In the genomic region with DNA sequence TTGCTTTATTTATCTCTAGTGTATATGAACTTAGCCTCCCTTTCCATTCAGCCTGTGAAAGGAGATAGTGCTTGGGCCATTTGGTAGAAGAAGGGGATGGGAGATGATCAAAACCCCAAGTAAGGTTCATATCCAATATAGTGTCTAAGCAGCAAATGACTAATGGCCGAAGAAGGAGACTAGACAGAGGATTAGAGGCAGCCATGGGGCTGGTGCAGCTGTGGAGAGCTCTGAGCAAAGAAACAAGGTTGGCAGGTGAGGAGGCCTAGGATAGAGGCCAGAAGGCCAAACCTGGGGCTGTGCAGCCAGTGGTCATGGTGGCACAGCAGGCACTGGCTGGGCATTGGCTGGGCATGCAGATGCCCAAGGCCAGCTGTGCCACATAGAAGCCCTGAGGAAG, we compare ENCODE assay signal across 14 cellular contexts. TPM values are rescaled to one million over a fixed set of nuclear protein-coding genes. Genes with fewer than 3 reads are reported as not detected.
DNase-seq lines count a peak whose midpoint lies in the region; ATAC-seq and TF ChIP-seq lines count a peak whose summit lies in the region.
"Had no signal": no experiment of that assay in that cellular context is flagged by ENCODE, and none has a peak within 500 bp of the region (broad histone marks: within the 10 kb centered on the region; RNA-seq: fewer than 3 reads in every experiment).

No MANE protein-coding gene starts in this region.

- 20 to 38% methylated on average over 1 of the region's 1 CpG for whole genome bisulfite sequencing in mesodermal cell (ENCODE audit: insufficient coverage in 2 of 2), 2 experiments
- 38 to 93% (median 47%) methylated on average over 1 of the region's 1 CpG for WGBS in spleen, 5 donors

- H3K27ac ChIP-seq in mesodermal cell (ENCODE audit: low read depth, low read length, severe bottlenecking) (peak overlapping the region; percentile 81), spleen (peak overlapping the region in 5 of 8 donors; percentile 71 to 93 (median 84))
- H3K27ac ChIP-seq: 22Rv1 had no signal

- peaks cover 3% of the 10 kb centered on the region for H3K36me3 Mint-ChIP-seq in activated naive CD8-positive, alpha-beta T cell treated with anti-CD3 and anti-CD28 coated beads, Interleukin-2, amount 10 ng/mL, durations not matched to agents 7 days and 5 days

- no peak overlapping the region for H3K4me3 ChIP-seq in mesodermal cell (ENCODE audit: extremely low read depth, insufficient read depth, low read length, poor library complexity, severe bottlenecking)
- H3K4me3 ChIP-seq in spleen = no peak overlapping the region
- H3K4me3 ChIP-seq: right atrium auricular region had no signal

- H3K36me3 ChIP-seq in mesodermal cell (ENCODE audit: control insufficient read depth, insufficient read depth, low read length) (no peaks in the 10 kb centered on the region), spleen (no peaks in the 10 kb centered on the region)
- H3K36me3 ChIP-seq: right atrium auricular region had no signal

- H3K27me3 ChIP-seq in spleen (replicated peaks in 1 of 7) = no peaks in the 10 kb centered on the region
- H3K27me3 ChIP-seq: right atrium auricular region had no signal

- peaks cover 33% of the 10 kb centered on the region for H3K4me1 Mint-ChIP-seq in activated naive CD8-positive, alpha-beta T cell treated with anti-CD3 and anti-CD28 coated beads, Interleukin-2, amount 10 ng/mL, durations not matched to agents 7 days and 5 days
- H3K4me1 Mint-ChIP-seq: activated CD4-positive, alpha-beta memory T cell treated with anti-CD3 and anti-CD28 coated beads, Interleukin-2, amount 10 ng/mL, durations not matched to agents 7 days and 5 days had no signal

- DNase-seq in DMS53 (lab: John Stamatoyannopoulos, UW) (peak; percentile 21), DMS53 treated with DMSO at 0.1 percent for 48 hours (lab: John Stamatoyannopoulos, UW; ENCODE audit: unreplicated experiment) (no peak), spleen (peak; percentile 41), NCI-H187 treated with DMSO at 0.1 percent for 48 hours (lab: John Stamatoyannopoulos, UW) (no peak), GM13976 (ENCODE audit: low spot score) (no peak)
- DNase-seq in activated naive CD8-positive, alpha-beta T cell treated with anti-CD3 and anti-CD28 coated beads, Interleukin-2, amount 10 ng/mL, durations not matched to agents 7 days and 5 days = no peak
- DNase-seq: activated CD4-positive, alpha-beta memory T cell treated with anti-CD3 and anti-CD28 coated beads, Interleukin-2, amount 10 ng/mL, durations not matched to agents 7 days and 5 days; stimulated activated CD4-positive, alpha-beta T cell treated with anti-CD3 and anti-CD28 coated beads, Interleukin-4, amount 100 ng/mL, for 4 hours had no signal

- intact Hi-C loops in spleen (cut with DNase I; ENCODE audit: low total_unique reads) = no loop called here

- TF ChIP-seq POLR2A in spleen (IDR thresholded peaks at IDR 0.05) = no peak

- in situ Hi-C loops in GM13976 (cut with MboI; ENCODE audit: low sequenced_read_pairs, unreplicated experiment) = no loop called here

- H3K9me3 ChIP-seq in mesodermal cell (ENCODE audit: control insufficient read depth, low read length) = no peaks in the 10 kb centered on the region
- H3K9me3 ChIP-seq in spleen = no peaks in the 10 kb centered on the region
- H3K9me3 ChIP-seq: right atrium auricular region had no signal

- H3K27ac Mint-ChIP-seq in activated naive CD8-positive, alpha-beta T cell treated with anti-CD3 and anti-CD28 coated beads, Interleukin-2, amount 10 ng/mL, durations not matched to agents 7 days and 5 days = peak overlapping the region; percentile 86
- H3K27ac Mint-ChIP-seq: activated CD4-positive, alpha-beta memory T cell treated with anti-CD3 and anti-CD28 coated beads, Interleukin-2, amount 10 ng/mL, durations not matched to agents 7 days and 5 days had no signal

- no peaks in the 10 kb centered on the region for H3K27me3 Mint-ChIP-seq in activated naive CD8-positive, alpha-beta T cell treated with anti-CD3 and anti-CD28 coated beads, Interleukin-2, amount 10 ng/mL, durations not matched to agents 7 days and 5 days
- H3K27me3 Mint-ChIP-seq: activated CD4-positive, alpha-beta memory T cell treated with anti-CD3 and anti-CD28 coated beads, Interleukin-2, amount 10 ng/mL, durations not matched to agents 7 days and 5 days had no signal

- no peaks in the 10 kb centered on the region for H3K9me3 Mint-ChIP-seq in activated naive CD8-positive, alpha-beta T cell treated with anti-CD3 and anti-CD28 coated beads, Interleukin-2, amount 10 ng/mL, durations not matched to agents 7 days and 5 days
- H3K9me3 Mint-ChIP-seq: activated CD4-positive, alpha-beta memory T cell treated with anti-CD3 and anti-CD28 coated beads, Interleukin-2, amount 10 ng/mL, durations not matched to agents 7 days and 5 days had no signal

- no peak for ATAC-seq in activated naive CD8-positive, alpha-beta T cell treated with anti-CD3 and anti-CD28 coated beads, Interleukin-2, amount 10 ng/mL, durations not matched to agents 7 days and 5 days (ENCODE audit: low read depth)
- no peak for ATAC-seq in HG02588 (IDR thresholded peaks at IDR 0.05; ENCODE audit: unreplicated experiment)

- peaks cover 90% of the 10 kb centered on the region for H3K4me1 ChIP-seq in mesodermal cell (ENCODE audit: control insufficient read depth, insufficient read depth, low read length, poor library complexity, severe bottlenecking)
- H3K4me1 ChIP-seq in spleen = peaks cover 7 to 66% (median 31%) of the 10 kb centered on the region in 6 donors

- POLR2A ChIA-PET in activated naive CD8-positive, alpha-beta T cell treated with anti-CD3 and anti-CD28 coated beads, Interleukin-2, amount 10 ng/mL, durations not matched to agents 7 days and 5 days (lab: Charles Lee) = interaction anchor here (0.7 to 1.2 kb wide), 2 partner anchors 107 to 236 kb away, joined by 3 read pairs; no protein-coding TSS in a partner anchor

- TF ChIP-seq CTCF in spleen (IDR thresholded peaks at IDR 0.05 in 8 of 11, conservative IDR thresholded peaks at IDR 0.05 in 3 of 11) (no peak), GM13976 (IDR thresholded peaks at IDR 0.05; ENCODE audit: borderline replicate concordance, control extremely low read depth, extremely low read depth, insufficient read depth, missing control alignments) (no peak)

- H3K4me3 Mint-ChIP-seq in activated naive CD8-positive, alpha-beta T cell treated with anti-CD3 and anti-CD28 coated beads, Interleukin-2, amount 10 ng/mL, durations not matched to agents 7 days and 5 days = no peak overlapping the region
- H3K4me3 Mint-ChIP-seq: activated CD4-positive, alpha-beta memory T cell treated with anti-CD3 and anti-CD28 coated beads, Interleukin-2, amount 10 ng/mL, durations not matched to agents 7 days and 5 days had no signal

RNA-seq across cellular contexts. Expression of a gene that starts 10.5 kb away (rescaled TPM):
- total RNA-seq in activated naive CD8-positive, alpha-beta T cell treated with anti-CD3 and anti-CD28 coated beads, Interleukin-2, amount 10 ng/mL, durations not matched to agents 7 days and 5 days = not detected
- polyA plus RNA-seq in mesodermal cell (2013, experiment 1 of 2) = 1.00 TPM
- polyA plus RNA-seq in mesodermal cell (2013, experiment 2 of 2) = 1.3 TPM
- 1 to 10 TPM; 1.2 to 8.1 (median 4.0) TPM for total RNA-seq in spleen
- 1 to 10 TPM in 2 of 3 donors, under 1 TPM in 1; 0.79 to 1.4 (median 1.3) TPM for polyA plus RNA-seq in spleen
- total RNA-seq: activated CD4-positive, alpha-beta memory T cell treated with anti-CD3 and anti-CD28 coated beads, Interleukin-2, amount 10 ng/mL, durations not matched to agents 7 days and 5 days; bronchial epithelial cell; right atrium auricular region had no signal
- polyA plus RNA-seq: keratinocyte had no signal

RNA-seq across cellular contexts. Expression of a gene that starts 25.2 kb away (rescaled TPM):
- 1 to 10 TPM; 8.7 to 9.4 TPM for total RNA-seq in activated naive CD8-positive, alpha-beta T cell treated with anti-CD3 and anti-CD28 coated beads, Interleukin-2, amount 10 ng/mL, durations not matched to agents 7 days and 5 days
- polyA plus RNA-seq in mesodermal cell (2013, experiment 1 of 2) = not detected
- not detected for polyA plus RNA-seq in mesodermal cell (2013, experiment 2 of 2)
- total RNA-seq in spleen = under 1 TPM in 1 of 7 donors, not detected in 6; 0.44 TPM
- polyA plus RNA-seq in spleen = 1 to 10 TPM in 1 of 3 donors, under 1 TPM in 2; 0.26 to 3.6 (median 0.46) TPM
- total RNA-seq: activated CD4-positive, alpha-beta memory T cell treated with anti-CD3 and anti-CD28 coated beads, Interleukin-2, amount 10 ng/mL, durations not matched to agents 7 days and 5 days; bronchial epithelial cell; right atrium auricular region had no signal

Comparison
In these comparisons a context has a peak if more than half of its experiments do, and no peak if none do; other contexts are left out.
1. DNase-seq: peak in DMS53 (single experiment) and spleen (single experiment); none in DMS53 treated with DMSO at 0.1 percent for 48 hours (single experiment), activated naive CD8-positive, alpha-beta T cell treated with anti-CD3 and anti-CD28 coated beads, Interleukin-2, amount 10 ng/mL, durations not matched to agents 7 days and 5 days (single experiment), NCI-H187 treated with DMSO at 0.1 percent for 48 hours (single experiment) and GM13976 (single experiment).
2. RNA of a gene that starts 25.2 kb away (total RNA-seq): 8.7 to 9.4 TPM in activated naive CD8-positive, alpha-beta T cell treated with anti-CD3 and anti-CD28 coated beads, Interleukin-2, amount 10 ng/mL, durations not matched to agents 7 days and 5 days; 0.44 TPM in spleen; every median in the first group is over 4 times any median in the second.